1 cellular context compared by ENCODE assay signal in genomic region chr16:70453117-70453890, GRCh38.
TF ChIP-seq lines count a peak whose summit lies in the region.

No MANE protein-coding gene starts in this region.

TF ChIP-seq in SK-N-SH treated with all-trans-retinoic acid at 6 μM for 48 hours, 23 proteins besides CTCF, POLR2A, EP300 and RAD21 (continued from another document):
- TF ChIP-seq CREB5 (CRISPR knock-in tag; IDR thresholded peaks at IDR 0.05; ENCODE audit: low read depth), result no peak
- TF ChIP-seq TCF4 (CRISPR knock-in tag; IDR thresholded peaks at IDR 0.05; ENCODE audit: borderline replicate concordance), result no peak
TF ChIP-seq in SK-N-SH treated with all-trans-retinoic acid at 6 μM for 48 hours: peak in this region for 0.
